In genomic region chr7:113986216-113986615, GRCh38 we compare ENCODE assay signal across 29 cellular contexts.
"Had no signal": no experiment of that assay in that cellular context is flagged by ENCODE, and none has a peak within 500 bp of the region (broad histone marks: within the 10 kb centered on the region; RNA-seq: fewer than 3 reads in every experiment).

No MANE protein-coding gene starts in this region.

- H3K4me1 ChIP-seq: stomach, suprapubic skin, testis, thyroid gland, tibial artery, tibial nerve, transverse colon, upper lobe of left lung, upper lobe of right lung, uterus, vagina had no signal

- ATAC-seq: stimulated activated effector memory CD8-positive, alpha-beta T cell treated with anti-CD3 and anti-CD28 coated beads, Interleukin-12 subunit alpha, Interleukin-12 subunit beta, amount 100 ng/mL, for 72 hours; stimulated activated memory B cell treated with anti-CD40 and anti-IgM and Interleukin-4, amounts not matched to agents 10 μg/mL and 1 μg/mL and 100 μg/mL, for 72 hours; stimulated activated naive B cell treated with anti-CD40 and anti-IgM and Interleukin-4, amounts not matched to agents 10 μg/mL and 1 μg/mL and 100 μg/mL, for 72 hours; stimulated activated naive CD8-positive, alpha-beta T cell treated with anti-CD3 and anti-CD28 coated beads, Interleukin-15, amount 100 ng/mL, for 72 hours; stimulated activated naive CD8-positive, alpha-beta T cell treated with anti-CD3 and anti-CD28 coated beads, Interleukin-15, Interleukin-2, amounts not matched to agents 100 U/mL and 50 U/mL, for 24 hours; upper lobe of right lung had no signal

- H3K9me3 Mint-ChIP-seq: stimulated activated effector memory CD8-positive, alpha-beta T cell treated with anti-CD3 and anti-CD28 coated beads, Interleukin-12 subunit alpha, Interleukin-12 subunit beta, amount 100 ng/mL, for 72 hours; stimulated activated memory B cell treated with anti-CD40 and anti-IgM and Interleukin-4, amounts not matched to agents 10 μg/mL and 1 μg/mL and 100 μg/mL, for 72 hours; stimulated activated naive B cell treated with anti-CD40 and anti-IgM and Interleukin-4, amounts not matched to agents 10 μg/mL and 1 μg/mL and 100 μg/mL, for 72 hours; stimulated activated naive CD8-positive, alpha-beta T cell treated with anti-CD3 and anti-CD28 coated beads, Interleukin-15, Interleukin-2, amounts not matched to agents 100 ng/mL and 50 ng/mL, for 24 hours; type B pancreatic cell had no signal

- H3K27ac ChIP-seq: stomach, suprapubic skin, testis, thoracic aorta, thyroid gland, tibial artery, tibial nerve, transverse colon, upper lobe of left lung, upper lobe of right lung, uterus, vagina had no signal

- H3K4me3 ChIP-seq: stomach, suprapubic skin, testis, thoracic aorta, thyroid gland, tibial artery, tibial nerve, transverse colon, upper lobe of left lung, upper lobe of right lung, uterus, vagina had no signal

- H3K27me3 ChIP-seq: stomach, suprapubic skin, testis, thyroid gland, tibial artery, tibial nerve, transverse colon, upper lobe of left lung, upper lobe of right lung, uterus, vagina had no signal

- H3K4me3 Mint-ChIP-seq: stimulated activated effector memory CD8-positive, alpha-beta T cell treated with anti-CD3 and anti-CD28 coated beads, Interleukin-12 subunit alpha, Interleukin-12 subunit beta, amount 100 ng/mL, for 72 hours; stimulated activated memory B cell treated with anti-CD40 and anti-IgM and Interleukin-4, amounts not matched to agents 10 μg/mL and 1 μg/mL and 100 μg/mL, for 72 hours; stimulated activated naive B cell treated with anti-CD40 and anti-IgM and Interleukin-4, amounts not matched to agents 10 μg/mL and 1 μg/mL and 100 μg/mL, for 72 hours; stimulated activated naive CD8-positive, alpha-beta T cell treated with anti-CD3 and anti-CD28 coated beads, Interleukin-15, amount 100 ng/mL, for 72 hours; stimulated activated naive CD8-positive, alpha-beta T cell treated with anti-CD3 and anti-CD28 coated beads, Interleukin-15, Interleukin-2, amounts not matched to agents 100 ng/mL and 50 ng/mL, for 24 hours; type B pancreatic cell had no signal

- FAIRE-seq: urothelium cell line had no signal

- H3K27ac Mint-ChIP-seq: stimulated activated effector memory CD8-positive, alpha-beta T cell treated with anti-CD3 and anti-CD28 coated beads, Interleukin-12 subunit alpha, Interleukin-12 subunit beta, amount 100 ng/mL, for 72 hours; stimulated activated memory B cell treated with anti-CD40 and anti-IgM and Interleukin-4, amounts not matched to agents 10 μg/mL and 1 μg/mL and 100 μg/mL, for 72 hours; stimulated activated naive B cell treated with anti-CD40 and anti-IgM and Interleukin-4, amounts not matched to agents 10 μg/mL and 1 μg/mL and 100 μg/mL, for 72 hours; stimulated activated naive CD8-positive, alpha-beta T cell treated with anti-CD3 and anti-CD28 coated beads, Interleukin-15, amount 100 ng/mL, for 72 hours; stimulated activated naive CD8-positive, alpha-beta T cell treated with anti-CD3 and anti-CD28 coated beads, Interleukin-15, Interleukin-2, amounts not matched to agents 100 ng/mL and 50 ng/mL, for 24 hours; type B pancreatic cell had no signal

- H3K36me3 Mint-ChIP-seq: stimulated activated effector memory CD8-positive, alpha-beta T cell treated with anti-CD3 and anti-CD28 coated beads, Interleukin-12 subunit alpha, Interleukin-12 subunit beta, amount 100 ng/mL, for 72 hours; stimulated activated memory B cell treated with anti-CD40 and anti-IgM and Interleukin-4, amounts not matched to agents 10 μg/mL and 1 μg/mL and 100 μg/mL, for 72 hours; stimulated activated naive B cell treated with anti-CD40 and anti-IgM and Interleukin-4, amounts not matched to agents 10 μg/mL and 1 μg/mL and 100 μg/mL, for 72 hours; type B pancreatic cell had no signal

- H3K9me3 ChIP-seq: stomach, suprapubic skin, testis, thoracic aorta, thyroid gland, tibial artery, tibial nerve, transverse colon, upper lobe of left lung, upper lobe of right lung, uterus, vagina had no signal

- H3K4me1 Mint-ChIP-seq: stimulated activated effector memory CD8-positive, alpha-beta T cell treated with anti-CD3 and anti-CD28 coated beads, Interleukin-12 subunit alpha, Interleukin-12 subunit beta, amount 100 ng/mL, for 72 hours; stimulated activated memory B cell treated with anti-CD40 and anti-IgM and Interleukin-4, amounts not matched to agents 10 μg/mL and 1 μg/mL and 100 μg/mL, for 72 hours; stimulated activated naive B cell treated with anti-CD40 and anti-IgM and Interleukin-4, amounts not matched to agents 10 μg/mL and 1 μg/mL and 100 μg/mL, for 72 hours; stimulated activated naive CD8-positive, alpha-beta T cell treated with anti-CD3 and anti-CD28 coated beads, Interleukin-15, amount 100 ng/mL, for 72 hours had no signal

- DNase-seq: stimulated activated CD4-positive, alpha-beta T cell treated with anti-CD3 and anti-CD28 coated beads, Interleukin-2, amount 100 ng/mL, for 48 hours; stimulated activated CD4-positive, alpha-beta T cell treated with anti-CD3 and anti-CD28 coated beads, Interleukin-4, amount 100 ng/mL, for 1 hour; stimulated activated CD4-positive, alpha-beta T cell treated with anti-CD3 and anti-CD28 coated beads, Interleukin-4, amount 100 ng/mL, for 24 hours; stimulated activated CD4-positive, alpha-beta T cell treated with anti-CD3 and anti-CD28 coated beads, Interleukin-4, amount 100 ng/mL, for 4 hours; stimulated activated CD8-positive, alpha-beta memory T cell treated with anti-CD3 and anti-CD28 coated beads, Interleukin-4, amount 100 ng/mL, for 48 hours; stimulated activated naive B cell treated with anti-CD40 and anti-IgM and Interleukin-4, amounts not matched to agents 10 μg/mL and 1 μg/mL and 100 μg/mL, for 72 hours; stimulated activated naive CD4-positive, alpha-beta T cell; stimulated activated naive CD4-positive, alpha-beta T cell treated with Interleukin-2 at 50 U/mL for 16 hours; stimulated activated naive CD8-positive, alpha-beta T cell treated with anti-CD3 and anti-CD28 coated beads, Interleukin-15, amount 100 ng/mL, for 72 hours; stimulated activated naive CD8-positive, alpha-beta T cell treated with anti-CD3 and anti-CD28 coated beads, Interleukin-15, Interleukin-2, amounts not matched to agents 100 U/mL and 50 U/mL, for 24 hours; stomach; substantia nigra; testis; thyroid gland; tibial artery; transverse colon; trophoblast cell; upper lobe of left lung; upper lobe of right lung; uterus had no signal

- H3K27me3 Mint-ChIP-seq: stimulated activated naive CD8-positive, alpha-beta T cell treated with anti-CD3 and anti-CD28 coated beads, Interleukin-15, amount 100 ng/mL, for 72 hours; stimulated activated naive CD8-positive, alpha-beta T cell treated with anti-CD3 and anti-CD28 coated beads, Interleukin-15, Interleukin-2, amounts not matched to agents 100 ng/mL and 50 ng/mL, for 24 hours had no signal

- H3K36me3 ChIP-seq: stomach, suprapubic skin, thoracic aorta, thyroid gland, tibial artery, tibial nerve, transverse colon, upper lobe of left lung, upper lobe of right lung, uterus, vagina had no signal
